Comparison of ENCODE assay signal across 8 cellular contexts in the genomic region with DNA sequence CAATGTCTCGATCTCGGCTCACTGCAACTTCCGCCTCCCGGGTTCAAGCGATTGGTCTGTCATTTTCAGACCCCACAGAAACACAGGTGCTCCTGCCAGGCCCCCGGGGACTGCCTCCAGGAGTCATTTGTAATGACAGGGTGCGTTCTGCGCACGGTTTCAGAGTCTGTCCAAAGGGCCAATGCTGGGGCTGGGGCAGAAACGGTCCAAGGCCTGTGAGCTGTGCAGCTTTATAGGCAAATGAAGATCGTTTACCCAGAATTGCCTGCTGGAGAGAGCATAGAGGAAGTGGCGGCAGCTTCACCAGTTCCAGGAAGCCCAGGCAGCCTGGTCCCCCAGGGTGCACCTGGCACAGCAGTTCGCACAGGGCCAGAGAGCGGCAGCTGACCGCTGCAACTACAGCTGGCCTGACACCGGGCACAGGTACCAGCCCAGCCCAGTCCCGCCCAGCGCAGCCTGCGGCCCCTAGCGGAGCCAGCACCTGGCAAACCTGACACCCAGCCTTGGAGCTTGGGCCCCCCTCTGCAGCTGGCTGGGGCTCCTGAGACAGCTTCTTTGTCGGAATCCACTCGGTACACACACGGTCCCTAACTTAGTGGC.
DNase-seq lines count a peak whose midpoint lies in the region; ATAC-seq, FAIRE-seq and TF ChIP-seq lines count a peak whose summit lies in the region.
"Not testable (repeated sequence)": the region's sequence is repeated elsewhere in the genome, so short reads cannot be mapped to it uniquely, and the experiment has no call there.

No MANE protein-coding gene starts in this region.

- H2AFZ ChIP-seq in K562 (ENCODE audit: low read depth, low read length) = not testable (repeated sequence)

- WGBS in K562 (ENCODE audit: insufficient coverage, low coverage, missing lambda C conversion rate) = 91% methylated on average over 23 of the region's 23 CpGs

- not testable (repeated sequence) for H3K9me1 ChIP-seq in K562 (ENCODE audit: control insufficient read depth, insufficient read depth, low read length)

- BruUV-seq in K562 (replicated peaks; lab: Mats Ljungman, UMichigan) = not testable (repeated sequence)

- TF ChIP-seq CTCF in K562 (IDR thresholded peaks at IDR 0.05 in 2 of 3, conservative IDR thresholded peaks at IDR 0.05 in 1 of 3; ENCODE audit: insufficient read depth in 2 of 3, low read depth in 1 of 3, low read length in 3 of 3); lower lobe of right lung (IDR thresholded peaks at IDR 0.05): not testable (repeated sequence)

- not testable (repeated sequence) for H3K27me3 ChIP-seq in K562 (ENCODE audit: control insufficient read depth in 2 of 2, insufficient read depth in 2 of 2, low read length in 2 of 2); lower lobe of right lung (ENCODE audit: low read depth)

- in situ Hi-C loops in K562 (cut with MboI) = not testable (repeated sequence)

- peaks cover 49% of the 10 kb centered on the region; the same call in 1 of the 3 replicates for H3K36me3 ChIP-seq in K562 (ENCODE audit: control insufficient read depth, insufficient read depth, low read length)
- H3K36me3 ChIP-seq in lower lobe of right lung = peaks cover 13% of the 10 kb centered on the region

- not testable (repeated sequence) for TF ChIP-seq RAD21 in K562 (CRISPR knock-in tag; conservative IDR thresholded peaks at IDR 0.05 in 1 of 2, IDR thresholded peaks at IDR 0.05 in 1 of 2)

- H3K27ac ChIP-seq in K562 (ENCODE audit: extremely low read depth, low read depth, low read length) = not testable (repeated sequence)
- H3K27ac ChIP-seq in lower lobe of right lung = peak overlapping the region; percentile 34

- POLR2A ChIA-PET in K562 (lab: Yijun Ruan, JAX) = interaction anchor here (0.6 kb wide), 1 partner anchor 188 kb away, joined by 3 read pairs; no protein-coding TSS in a partner anchor

- not testable (repeated sequence) for H3K4me2 ChIP-seq in K562 (ENCODE audit: insufficient read depth, low read length)

- H3K79me2 ChIP-seq in K562 (ENCODE audit: control insufficient read depth, insufficient read depth, low read length) = peaks cover 84% of the 10 kb centered on the region

- not testable (repeated sequence) for TF ChIP-seq EP300 in K562 (IDR thresholded peaks at IDR 0.05; ENCODE audit: low read length)

- peak; percentile 61 for ATAC-seq in GM19351 (IDR thresholded peaks at IDR 0.05; ENCODE audit: unreplicated experiment)
- ATAC-seq in HG02970 (IDR thresholded peaks at IDR 0.05; ENCODE audit: low FRiP score, unreplicated experiment) = peak; percentile 32
- ATAC-seq in activated CD4-positive, CD25-positive, alpha-beta regulatory T cell treated with anti-CD3 and anti-CD28 coated beads, Interleukin-2, amount 50 U/mL, for 24 hours = peak; percentile 52 to 57
- not testable (repeated sequence) for ATAC-seq in K562
- peak in 1 of 2 donors; percentile 33 for ATAC-seq in lower lobe of right lung

- H3K4me3 ChIP-seq in K562 = not testable (repeated sequence)
- peak overlapping the region; percentile 3 for H3K4me3 ChIP-seq in lower lobe of right lung

- H3K9me3 ChIP-seq in K562 (replicated peaks; ENCODE audit: control insufficient read depth, insufficient read depth, low read depth, low read length); lower lobe of right lung: not testable (repeated sequence)

- peak overlapping the region in 1 of 2 experiments; percentile 52; a peak in 1 of 4 replicates for H3K9ac ChIP-seq in K562 (ENCODE audit: insufficient read depth in 1 of 2, low read depth in 2 of 2, low read length in 2 of 2)

- DNase-seq in ELF-1 (ENCODE audit: low read depth, low spot score) (peak; percentile 14), MV-4-11 (lab: John Stamatoyannopoulos, UW) (peak; percentile 83), lower lobe of right lung (peak; percentile 79)
- DNase-seq in K562 (ENCODE audit: extremely low read depth in 1 of 4, low spot score in 3 of 4) = not testable (repeated sequence)
- DNase-seq in stimulated activated CD8-positive, alpha-beta memory T cell treated with anti-CD3 and anti-CD28 coated beads, Interleukin-4, amount 100 ng/mL, for 48 hours = peak; percentile 69

- TF ChIP-seq POLR2A in K562 (conservative IDR thresholded peaks at IDR 0.05) = not testable (repeated sequence)

- peaks cover 49% of the 10 kb centered on the region for H4K20me1 ChIP-seq in K562 (replicated peaks; ENCODE audit: control insufficient read depth, insufficient read depth, low read length)

- FAIRE-seq in K562 (lab: Jason Lieb, UNC) = not testable (repeated sequence)

- H3K4me1 ChIP-seq in K562 (replicated peaks in 1 of 2; ENCODE audit: control insufficient read depth in 2 of 2, insufficient read depth in 2 of 2, low read length in 2 of 2) = peaks cover 0 to 46% of the 10 kb centered on the region in 2 experiments; a peak in 4 of 5 replicates
- peaks cover 42% of the 10 kb centered on the region for H3K4me1 ChIP-seq in lower lobe of right lung

- intact Hi-C loops in K562 (cut with micrococcal nuclease); lower lobe of right lung (cut with DNase I): not testable (repeated sequence)

- CTCF ChIA-PET in K562 (lab: Yijun Ruan, JAX; ENCODE audit: low intra/inter-chr PET ratio) = not testable (repeated sequence)

TF ChIP-seq in K562, 482 proteins besides CTCF, POLR2A, EP300 and RAD21:
- peak; percentile 54 for TF ChIP-seq RBFOX2 (IDR thresholded peaks at IDR 0.05; ENCODE audit: low read depth, low read length)
- TF ChIP-seq, protein P1, sequence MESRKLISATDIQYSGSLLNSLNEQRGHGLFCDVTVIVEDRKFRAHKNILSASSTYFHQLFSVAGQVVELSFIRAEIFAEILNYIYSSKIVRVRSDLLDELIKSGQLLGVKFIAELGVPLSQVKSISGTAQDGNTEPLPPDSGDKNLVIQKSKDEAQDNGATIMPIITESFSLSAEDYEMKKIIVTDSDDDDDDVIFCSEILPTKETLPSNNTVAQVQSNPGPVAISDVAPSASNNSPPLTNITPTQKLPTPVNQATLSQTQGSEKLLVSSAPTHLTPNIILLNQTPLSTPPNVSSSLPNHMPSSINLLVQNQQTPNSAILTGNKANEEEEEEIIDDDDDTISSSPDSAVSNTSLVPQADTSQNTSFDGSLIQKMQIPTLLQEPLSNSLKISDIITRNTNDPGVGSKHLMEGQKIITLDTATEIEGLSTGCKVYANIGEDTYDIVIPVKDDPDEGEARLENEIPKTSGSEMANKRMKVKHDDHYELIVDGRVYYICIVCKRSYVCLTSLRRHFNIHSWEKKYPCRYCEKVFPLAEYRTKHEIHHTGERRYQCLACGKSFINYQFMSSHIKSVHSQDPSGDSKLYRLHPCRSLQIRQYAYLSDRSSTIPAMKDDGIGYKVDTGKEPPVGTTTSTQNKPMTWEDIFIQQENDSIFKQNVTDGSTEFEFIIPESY (CRISPR knock-in tag; IDR thresholded peaks at IDR 0.05) = 0 out of 2 replicates have a peak, but pooled peaks have one; percentile 23
